ENCODE assay signal across 17 cellular contexts in the genomic region with DNA sequence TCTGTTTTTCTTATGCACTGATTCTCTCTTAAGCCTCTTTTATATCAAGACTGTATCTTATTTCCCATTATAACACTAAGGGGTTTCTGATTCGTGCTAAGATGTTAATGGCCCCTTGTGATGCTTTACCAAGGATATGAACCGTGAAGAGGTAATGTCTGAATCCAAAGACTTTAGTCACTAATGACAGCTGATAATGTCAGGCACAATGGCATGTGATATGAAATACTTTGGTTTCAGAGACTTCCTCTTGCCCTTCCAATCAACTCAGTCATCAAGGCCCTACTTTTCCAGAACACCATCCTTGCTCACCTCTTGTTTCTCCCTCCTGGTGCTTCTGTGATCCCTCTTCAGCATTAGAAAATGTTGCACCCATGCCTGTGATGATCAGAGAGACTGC.
A peak's percentile ranks its signal among the peaks of the same experiment; 100 is the strongest.
DNase-seq lines count a peak whose midpoint lies in the region; FAIRE-seq and TF ChIP-seq lines count a peak whose summit lies in the region.
"Had no signal": no experiment of that assay in that cellular context is flagged by ENCODE, and none has a peak within 500 bp of the region (broad histone marks: within the 10 kb centered on the region; RNA-seq: fewer than 3 reads in every experiment).

No MANE protein-coding gene starts in this region.

- H3K36me3 ChIP-seq in astrocyte (ENCODE audit: insufficient read depth, low read length) (no peaks in the 10 kb centered on the region), endodermal cell (ENCODE audit: control insufficient read depth, insufficient read depth, low read length) (no peaks in the 10 kb centered on the region)

- no peak overlapping the region for H3K4me2 ChIP-seq in astrocyte (ENCODE audit: low read length)

- H3K36me3 Mint-ChIP-seq in astrocyte (ENCODE audit: low read depth, unreplicated experiment) (no peaks in the 10 kb centered on the region), endodermal cell (ENCODE audit: low read depth) (no peaks in the 10 kb centered on the region)
- H3K36me3 Mint-ChIP-seq: CD4-positive, CD25-positive, alpha-beta regulatory T cell had no signal

- H3K9ac ChIP-seq in astrocyte (ENCODE audit: low read length), result no peak overlapping the region
- no peak overlapping the region for H3K9ac ChIP-seq in endodermal cell (ENCODE audit: extremely low read depth, low read length, poor library complexity, severe bottlenecking)

- no peak overlapping the region for H2AFZ ChIP-seq in astrocyte (ENCODE audit: low read depth, low read length)

- WGBS in endodermal cell (ENCODE audit: insufficient coverage in 1 of 2, insufficient read length in 1 of 2), 2 experiments, result 88% methylated on average over 2 of the region's 2 CpGs; no CpG with 5 or more reads in 1 of the 2 experiments

- no peaks in the 10 kb centered on the region for H3K79me2 ChIP-seq in astrocyte (ENCODE audit: insufficient read depth, low read length)

- H3K27me3 Mint-ChIP-seq in astrocyte (ENCODE audit: low read depth, unreplicated experiment) (peaks cover 1% of the 10 kb centered on the region), endodermal cell (ENCODE audit: insufficient read depth) (peaks cover 6% of the 10 kb centered on the region)
- H3K27me3 Mint-ChIP-seq: CD4-positive, CD25-positive, alpha-beta regulatory T cell had no signal

- no peak overlapping the region for H3K4me3 Mint-ChIP-seq in astrocyte (ENCODE audit: unreplicated experiment)
- no peak overlapping the region for H3K4me3 Mint-ChIP-seq in endodermal cell
- H3K4me3 Mint-ChIP-seq: CD4-positive, CD25-positive, alpha-beta regulatory T cell; T-helper 1 cell treated with Interleukin-12 subunit alpha and Interleukin-12 subunit beta and Interleukin-4 antibody, amounts not matched to agents 30 μg/mL and 1 μg/mL, for 36 hours had no signal

- TF ChIP-seq CTCF in astrocyte (IDR thresholded peaks at IDR 0.05; ENCODE audit: insufficient read depth, low read depth, low read length) (no peak), endodermal cell (conservative IDR thresholded peaks at IDR 0.05) (no peak)

- DNase-seq in Daoy (ENCODE audit: low read depth) (peak; percentile 40), LHCN-M2 (ENCODE audit: low read depth) (peak; percentile 46), astrocyte (ENCODE audit: low read depth) (peak; percentile 58), kidney tubule cell (ENCODE audit: low spot score) (peak; percentile 94), NOMO-1 treated with dmso at 0.1 percent for 144 hours (lab: John Stamatoyannopoulos, UW; ENCODE audit: unreplicated experiment) (no peak), NCI-H748 treated with DMSO at 0.1 percent for 48 hours (lab: John Stamatoyannopoulos, UW) (no peak), endodermal cell (no peak)
- DNase-seq in stimulated activated naive CD4-positive, alpha-beta T cell treated with Interleukin-2 at 50 U/mL for 16 hours (lab: John Stamatoyannopoulos, UW), result no peak
- DNase-seq: ACHN; Calu3; CD4-positive, CD25-positive, alpha-beta regulatory T cell; DND-41; NCI-H1092; NCI-H510A treated with DMSO at 0.1 percent for 48 hours; NK-92 treated with Interleukin-12 subunit alpha and Interleukin-12 subunit beta, amount 100 ng/mL, for 24 hours had no signal

- H3K27ac Mint-ChIP-seq in astrocyte (ENCODE audit: unreplicated experiment), result no peak overlapping the region
- no peak overlapping the region for H3K27ac Mint-ChIP-seq in endodermal cell
- H3K27ac Mint-ChIP-seq: CD4-positive, CD25-positive, alpha-beta regulatory T cell; T-helper 1 cell treated with Interleukin-12 subunit alpha and Interleukin-12 subunit beta and Interleukin-4 antibody, amounts not matched to agents 30 μg/mL and 1 μg/mL, for 36 hours had no signal

- peaks cover 3% of the 10 kb centered on the region for H3K4me1 Mint-ChIP-seq in astrocyte (ENCODE audit: low read depth, unreplicated experiment)
- H3K4me1 Mint-ChIP-seq in endodermal cell, result no peaks in the 10 kb centered on the region
- H3K4me1 Mint-ChIP-seq: CD4-positive, CD25-positive, alpha-beta regulatory T cell had no signal

- H3K4me3 ChIP-seq in astrocyte (ENCODE audit: insufficient read depth, low read depth, low read length), result no peak overlapping the region
- H3K4me3 ChIP-seq in endodermal cell (ENCODE audit: low read length), result no peak overlapping the region

- no peak for FAIRE-seq in astrocyte (lab: Jason Lieb, UNC)
- FAIRE-seq: HTR-8/SVneo had no signal

- H3K9me3 ChIP-seq in astrocyte (ENCODE audit: insufficient read depth, low read depth, low read length), result no peaks in the 10 kb centered on the region
- no peaks in the 10 kb centered on the region for H3K9me3 ChIP-seq in endodermal cell (ENCODE audit: control insufficient read depth, low read length)

- no peaks in the 10 kb centered on the region for H3K9me3 Mint-ChIP-seq in astrocyte (ENCODE audit: unreplicated experiment)
- H3K9me3 Mint-ChIP-seq in endodermal cell, result no peaks in the 10 kb centered on the region
- H3K9me3 Mint-ChIP-seq: CD4-positive, CD25-positive, alpha-beta regulatory T cell; T-helper 1 cell treated with Interleukin-12 subunit alpha and Interleukin-12 subunit beta and Interleukin-4 antibody, amounts not matched to agents 30 μg/mL and 1 μg/mL, for 36 hours had no signal

- H3K27me3 ChIP-seq in astrocyte (ENCODE audit: insufficient read depth, low read length) (no peaks in the 10 kb centered on the region), endodermal cell (ENCODE audit: control insufficient read depth, insufficient read depth, low read length, poor library complexity, severe bottlenecking) (no peaks in the 10 kb centered on the region)

- H3K27ac ChIP-seq in astrocyte (ENCODE audit: low read depth, low read length), result no peak overlapping the region
- H3K27ac ChIP-seq in endodermal cell (ENCODE audit: low read depth, low read length), result no peak overlapping the region

- H4K20me1 ChIP-seq in astrocyte (ENCODE audit: insufficient read depth, low read length), result no peaks in the 10 kb centered on the region

- peaks cover 6% of the 10 kb centered on the region for H3K4me1 ChIP-seq in astrocyte (ENCODE audit: insufficient read depth, low read length)
- no peaks in the 10 kb centered on the region for H3K4me1 ChIP-seq in endodermal cell (ENCODE audit: control insufficient read depth, insufficient read depth, low read length)

Comparison
In these comparisons a context has a peak if more than half of its experiments do, and no peak if none do; other contexts are left out.
1. DNase-seq: peak in Daoy (single experiment), LHCN-M2 (single experiment), astrocyte (single experiment) and kidney tubule cell (single experiment); none in NOMO-1 treated with dmso at 0.1 percent for 144 hours (single experiment), NCI-H748 treated with DMSO at 0.1 percent for 48 hours (single experiment), endodermal cell (single experiment) and stimulated activated naive CD4-positive, alpha-beta T cell treated with Interleukin-2 at 50 U/mL for 16 hours (single experiment).